In the genomic region with DNA sequence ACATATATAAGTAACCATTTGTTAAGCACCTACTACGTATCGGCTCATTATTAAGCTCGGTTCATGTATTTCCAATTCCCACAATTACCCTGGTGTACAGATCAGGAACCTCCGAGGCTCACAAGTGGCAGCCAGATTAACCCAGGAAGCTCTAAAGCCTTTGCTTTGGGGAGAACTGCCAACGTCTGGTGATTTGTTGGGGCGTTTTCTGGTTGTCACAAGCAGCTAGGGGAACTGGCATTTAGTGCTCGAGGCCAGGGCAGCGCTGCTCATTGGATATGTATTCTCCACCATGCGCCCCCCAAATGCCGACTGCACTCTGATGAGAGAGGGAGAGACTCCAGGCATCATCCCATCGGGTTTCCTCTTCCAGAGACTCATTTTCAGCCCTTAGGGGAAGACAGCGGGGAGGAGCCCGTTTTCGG, we compare ENCODE assay signal across 8 cellular contexts. TPM values are rescaled to one million over a fixed set of nuclear protein-coding genes. Genes with fewer than 3 reads are reported as not detected.
A peak's percentile ranks its signal among the peaks of the same experiment; 100 is the strongest.
DNase-seq lines count a peak whose midpoint lies in the region; ATAC-seq and TF ChIP-seq lines count a peak whose summit lies in the region.

No MANE protein-coding gene starts in this region.

- H3K4me3 Mint-ChIP-seq in chondrocyte (ENCODE audit: unreplicated experiment) = peak overlapping the region; percentile 92

- DNase-seq in GM10248 (ENCODE audit: extremely low spot score) (peak; percentile 42), RPMI8226 (peak; percentile 70), chondrocyte (ENCODE audit: low spot score) (no peak), kidney tubule cell (ENCODE audit: low spot score) (peak; percentile 53)
- DNase-seq in stimulated activated CD8-positive, alpha-beta memory T cell treated with anti-CD3 and anti-CD28 coated beads, Interleukin-7, amount 100 ng/mL, for 1 hour (ENCODE audit: low read depth in 2 of 2) = peak; percentile 13
- DNase-seq in activated CD4-positive, alpha-beta T cell treated with anti-CD3 and anti-CD28 coated beads, Interleukin-2, amount 50 U/mL, for 4 hours = no peak

- H3K27me3 Mint-ChIP-seq in chondrocyte (ENCODE audit: low read depth) = no peaks in the 10 kb centered on the region

- POLR2A ChIA-PET in GM10248 (lab: Yijun Ruan, JAX) = interaction anchor here (1.0 to 1.3 kb wide), 3 partner anchors 23 to 1022 kb away, joined by 3 to 24 read pairs (median 7); partner anchors contain the start of genes ELAC2 and MAP2K4

- no peak for TF ChIP-seq CTCF in GM10248 (IDR thresholded peaks at IDR 0.05; ENCODE audit: control extremely low read depth, extremely low read depth, low read depth, missing control alignments)
- no peak for TF ChIP-seq CTCF in chondrocyte (IDR thresholded peaks at IDR 0.05)

- H3K36me3 Mint-ChIP-seq in chondrocyte (ENCODE audit: low read depth) = peaks cover 9% of the 10 kb centered on the region

- CTCF ChIA-PET in GM10248 (lab: Yijun Ruan, JAX) = interaction anchor here (0.9 to 2.3 kb wide), 8 partner anchors 9 to 1350 kb away, joined by 3 to 13 read pairs (median 4); no protein-coding TSS in a partner anchor

- H3K27ac Mint-ChIP-seq in chondrocyte (ENCODE audit: unreplicated experiment) = peak overlapping the region; percentile 89

- no peaks in the 10 kb centered on the region for H3K9me3 Mint-ChIP-seq in chondrocyte (ENCODE audit: low read depth)

- ATAC-seq in GM21423 (IDR thresholded peaks at IDR 0.05; ENCODE audit: unreplicated experiment) = peak; percentile 37
- peak; percentile 29 for ATAC-seq in HG03575 (IDR thresholded peaks at IDR 0.05; ENCODE audit: extremely low read depth, insufficient number of reproducible peaks, low FRiP score, unreplicated experiment)

- H3K4me1 Mint-ChIP-seq in chondrocyte (ENCODE audit: low read depth) = peaks cover 22% of the 10 kb centered on the region

RNA-seq across cellular contexts. Expression of gene ZNF18, which starts 0.5 kb away (rescaled TPM):
- total RNA-seq in chondrocyte = 10.9 to 11.8 TPM (median 10.9 TPM) in 3 replicates

RNA-seq across cellular contexts. Expression of gene MAP2K4, which starts 23.9 kb away (rescaled TPM):
- total RNA-seq in chondrocyte = 20.4 to 27.4 TPM (median 26.0 TPM) in 3 replicates

Comparison
In these comparisons a context has a peak if more than half of its experiments do, and no peak if none do; other contexts are left out.
1. DNase-seq: peak in GM10248 (single experiment), RPMI8226 (single experiment), kidney tubule cell (single experiment) and stimulated activated CD8-positive, alpha-beta memory T cell treated with anti-CD3 and anti-CD28 coated beads, Interleukin-7, amount 100 ng/mL, for 1 hour (2 of 2); none in chondrocyte (single experiment) and activated CD4-positive, alpha-beta T cell treated with anti-CD3 and anti-CD28 coated beads, Interleukin-2, amount 50 U/mL, for 4 hours (0 of 2).